1 cellular context compared by ENCODE assay signal in genomic region chr1:161791889-161792655, GRCh38.
TF ChIP-seq lines count a peak whose summit lies in the region.

No MANE protein-coding gene starts in this region.

TF ChIP-seq in IMR-90, 13 proteins besides CTCF, POLR2A, EP300 and RAD21 (continued from another document):
- TF ChIP-seq ELK1 (IDR thresholded peaks at IDR 0.05; ENCODE audit: borderline replicate concordance, low read depth, low read length) (no peak), NFE2L2 (IDR thresholded peaks at IDR 0.05; ENCODE audit: low read depth, low read length) (no peak)
